In the genomic region with DNA sequence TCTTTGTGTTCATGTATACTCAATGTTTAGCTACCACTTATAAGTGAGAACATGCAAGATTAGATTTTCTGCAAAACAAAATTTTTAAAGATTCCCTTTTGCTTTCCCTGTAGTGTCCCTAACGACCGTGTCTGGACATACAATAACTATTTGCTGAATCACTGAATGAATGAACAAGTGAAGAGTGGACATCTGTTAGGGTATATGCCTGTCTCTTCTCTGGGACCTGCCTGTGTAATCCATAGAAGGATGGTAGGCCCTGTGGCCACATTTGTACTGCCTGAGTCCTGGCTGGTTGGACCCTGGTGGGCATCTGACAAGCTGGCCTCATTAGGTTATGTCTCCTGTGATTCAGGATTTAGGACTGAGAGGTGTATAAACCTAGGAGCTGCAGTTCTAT, we compare ENCODE assay signal across 1 cellular context.
TF ChIP-seq lines count a peak whose summit lies in the region.

No MANE protein-coding gene starts in this region.

TF ChIP-seq in IMR-90, 13 proteins besides CTCF, POLR2A, EP300 and RAD21:
- TF ChIP-seq CEBPB (IDR thresholded peaks at IDR 0.05; ENCODE audit: low read depth, low read length) = no peak
- TF ChIP-seq NFE2L2 (IDR thresholded peaks at IDR 0.05; ENCODE audit: low read depth, low read length) = no peak
- TF ChIP-seq, protein P1, sequence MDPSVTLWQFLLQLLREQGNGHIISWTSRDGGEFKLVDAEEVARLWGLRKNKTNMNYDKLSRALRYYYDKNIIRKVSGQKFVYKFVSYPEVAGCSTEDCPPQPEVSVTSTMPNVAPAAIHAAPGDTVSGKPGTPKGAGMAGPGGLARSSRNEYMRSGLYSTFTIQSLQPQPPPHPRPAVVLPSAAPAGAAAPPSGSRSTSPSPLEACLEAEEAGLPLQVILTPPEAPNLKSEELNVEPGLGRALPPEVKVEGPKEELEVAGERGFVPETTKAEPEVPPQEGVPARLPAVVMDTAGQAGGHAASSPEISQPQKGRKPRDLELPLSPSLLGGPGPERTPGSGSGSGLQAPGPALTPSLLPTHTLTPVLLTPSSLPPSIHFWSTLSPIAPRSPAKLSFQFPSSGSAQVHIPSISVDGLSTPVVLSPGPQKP (IDR thresholded peaks at IDR 0.05; ENCODE audit: borderline replicate concordance, low read depth, low read length) = no peak
- no peak for TF ChIP-seq CHD1 (IDR thresholded peaks at IDR 0.05; ENCODE audit: low read depth, low read length)
- TF ChIP-seq SMC3 (IDR thresholded peaks at IDR 0.05; ENCODE audit: low read depth, low read length) = no peak
- no peak for TF ChIP-seq MAZ (IDR thresholded peaks at IDR 0.05; ENCODE audit: borderline replicate concordance, low read depth, low read length)
- no peak for TF ChIP-seq USF2 (IDR thresholded peaks at IDR 0.05; ENCODE audit: low read depth, low read length)
- no peak for TF ChIP-seq RFX5 (IDR thresholded peaks at IDR 0.05; ENCODE audit: low read depth, low read length)
- TF ChIP-seq FOS (IDR thresholded peaks at IDR 0.05; ENCODE audit: low read depth, low read length) = no peak
- TF ChIP-seq MXI1 (IDR thresholded peaks at IDR 0.05; ENCODE audit: borderline replicate concordance, low read depth, low read length) = no peak
- TF ChIP-seq BHLHE40 (IDR thresholded peaks at IDR 0.05; ENCODE audit: low read depth, low read length) = no peak
- no peak for TF ChIP-seq MAFK (IDR thresholded peaks at IDR 0.05; ENCODE audit: low read depth, low read length)
- TF ChIP-seq RCOR1 (IDR thresholded peaks at IDR 0.05; ENCODE audit: insufficient replicate concordance, low read length) = no peak
